In genomic region chr15:87874896-87875661, GRCh38 we compare ENCODE assay signal across 11 cellular contexts.
A peak's percentile ranks its signal among the peaks of the same experiment; 100 is the strongest.
DNase-seq lines count a peak whose midpoint lies in the region; ATAC-seq and TF ChIP-seq lines count a peak whose summit lies in the region.
"Had no signal": no experiment of that assay in that cellular context is flagged by ENCODE, and none has a peak within 500 bp of the region (broad histone marks: within the 10 kb centered on the region; RNA-seq: fewer than 3 reads in every experiment).

No MANE protein-coding gene starts in this region.

- H3K4me3 ChIP-seq in SJCRH30 = no peak overlapping the region
- H3K4me3 ChIP-seq: SK-N-MC had no signal

- peaks cover 49% of the 10 kb centered on the region for H3K4me1 ChIP-seq in SJCRH30

- intact Hi-C loops in head of caudate nucleus (cut with DNase I) = no loop called here

- no peaks in the 10 kb centered on the region for H3K9me3 ChIP-seq in SJCRH30 (replicated peaks)

- no peaks in the 10 kb centered on the region for H3K36me3 ChIP-seq in SJCRH30

- TF ChIP-seq CTCF in omental fat pad (IDR thresholded peaks at IDR 0.05) = no peak

- H3K27me3 ChIP-seq in SJCRH30 = no peaks in the 10 kb centered on the region

- DNase-seq in CMK (ENCODE audit: low read depth) = peak; percentile 12
- peak; percentile 66 to 73 for DNase-seq in SJCRH30
- DNase-seq in head of caudate nucleus = peak; percentile 9 to 79 (median 43)
- no peak for DNase-seq in omental fat pad (ENCODE audit: low spot score)
- DNase-seq in NCI-H1436 treated with DMSO at 0.1 percent for 48 hours (lab: John Stamatoyannopoulos, UW) = no peak
- DNase-seq in GOT3 (lab: John Stamatoyannopoulos, UW) = no peak
- no peak for DNase-seq in NOMO-1 treated with DMSO at 0.1 percent for 48 hours (lab: John Stamatoyannopoulos, UW; ENCODE audit: unreplicated experiment)
- DNase-seq in activated CD4-positive, CD25-positive, alpha-beta regulatory T cell treated with anti-CD3 and anti-CD28 coated beads, Interleukin-2, amount 50 U/mL, for 72 hours = no peak
- DNase-seq: activated CD4-positive, alpha-beta T cell treated with anti-CD3 and anti-CD28 coated beads, Interleukin-2, amount 50 U/mL, for 4 hours; kidney glomerular epithelial cell had no signal

- ATAC-seq in omental fat pad (ENCODE audit: low FRiP score) = peak; percentile 60

- H3K27ac ChIP-seq in SJCRH30 = peak overlapping the region; percentile 11; the same call in 1 of the 2 replicates
- H3K27ac ChIP-seq: SK-N-MC had no signal

Comparison
In these comparisons a context has a peak if more than half of its experiments do, and no peak if none do; other contexts are left out.
1. DNase-seq: peak in CMK (single experiment), SJCRH30 (2 of 2) and head of caudate nucleus (42 of 42); none in omental fat pad (single experiment), NCI-H1436 treated with DMSO at 0.1 percent for 48 hours (single experiment), GOT3 (single experiment), NOMO-1 treated with DMSO at 0.1 percent for 48 hours (single experiment) and activated CD4-positive, CD25-positive, alpha-beta regulatory T cell treated with anti-CD3 and anti-CD28 coated beads, Interleukin-2, amount 50 U/mL, for 72 hours (single experiment).